11 cellular contexts compared by ENCODE assay signal in the genomic region with DNA sequence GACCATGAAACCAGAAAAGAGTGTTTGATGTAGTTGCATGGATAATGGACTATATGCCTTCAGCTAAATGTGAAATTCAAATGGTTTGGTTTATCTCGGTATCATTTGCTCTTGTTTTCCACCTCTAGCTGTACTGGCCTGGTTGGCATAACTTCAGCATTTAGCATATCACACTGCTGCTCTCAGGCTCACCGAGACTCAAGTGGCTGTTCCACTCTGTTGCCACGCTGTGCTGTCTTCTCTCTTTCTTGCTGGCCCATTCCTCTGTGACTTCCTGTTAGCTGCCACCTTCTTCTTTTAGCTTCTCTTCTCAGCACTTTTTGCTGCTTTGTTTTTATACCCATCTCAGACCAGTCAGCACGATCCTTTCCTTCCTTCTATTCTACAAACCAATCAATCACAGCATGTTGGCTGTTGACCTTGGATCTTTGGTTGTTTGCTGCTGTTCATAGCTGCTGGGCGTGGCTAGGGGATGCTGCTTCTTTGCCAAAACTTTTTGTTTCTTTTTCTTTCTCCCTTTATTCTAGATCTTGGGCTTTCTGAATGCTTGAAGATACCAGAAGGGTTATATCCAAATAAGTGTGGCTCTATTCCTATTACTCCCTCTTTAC. TPM values are rescaled to one million over a fixed set of nuclear protein-coding genes. Genes with fewer than 3 reads are reported as not detected.
DNase-seq lines count a peak whose midpoint lies in the region; ATAC-seq, FAIRE-seq and TF ChIP-seq lines count a peak whose summit lies in the region.
"Had no signal": no experiment of that assay in that cellular context is flagged by ENCODE, and none has a peak within 500 bp of the region (broad histone marks: within the 10 kb centered on the region; RNA-seq: fewer than 3 reads in every experiment).

No MANE protein-coding gene starts in this region.

- peak overlapping the region; percentile 70 for H3K27ac Mint-ChIP-seq in CD8-positive, alpha-beta T cell

- POLR2A ChIA-PET in CD8-positive, alpha-beta T cell (lab: Charles Lee): no interaction called here
- POLR2A ChIA-PET in endothelial cell of umbilical vein (lab: Charles Lee): no interaction called here

- H3K4me1 ChIP-seq in CD8-positive, alpha-beta T cell (ENCODE audit: insufficient read depth, low read length): peaks cover 13% of the 10 kb centered on the region
- H3K4me1 ChIP-seq in endothelial cell of umbilical vein (ENCODE audit: control insufficient read depth, extremely low read depth, insufficient read depth, low read length) (no peaks in the 10 kb centered on the region), BE2C (no peaks in the 10 kb centered on the region)
- H3K4me1 ChIP-seq: sigmoid colon had no signal

- ATAC-seq in CD8-positive, alpha-beta T cell: peak; percentile 58
- ATAC-seq in GM19043 (IDR thresholded peaks at IDR 0.05; ENCODE audit: low read depth, unreplicated experiment) (peak; percentile 83), HG03432 (IDR thresholded peaks at IDR 0.05; ENCODE audit: unreplicated experiment) (peak; percentile 75), HG02970 (IDR thresholded peaks at IDR 0.05; ENCODE audit: low FRiP score, unreplicated experiment) (no peak)

- intact Hi-C loops in CD8-positive, alpha-beta T cell (cut with DNase I, micrococcal nuclease): no loop called here
- intact Hi-C loops in endothelial cell of umbilical vein (cut with micrococcal nuclease) (no loop called here), posterior vena cava (cut with DNase I) (no loop called here)

- no peak for TF ChIP-seq POLR2A in endothelial cell of umbilical vein (IDR thresholded peaks at IDR 0.05; ENCODE audit: low read depth, low read length)

- H3K4me3 ChIP-seq in CD8-positive, alpha-beta T cell (ENCODE audit: low read depth, low read length): no peak overlapping the region
- H3K4me3 ChIP-seq in endothelial cell of umbilical vein (replicated peaks in 1 of 3; ENCODE audit: insufficient read depth in 1 of 3, low read depth in 1 of 3, low read length in 3 of 3) (no peak overlapping the region), BE2C (ENCODE audit: low read depth, low read length) (no peak overlapping the region)
- H3K4me3 ChIP-seq: sigmoid colon had no signal

- no peaks in the 10 kb centered on the region for H3K9me1 ChIP-seq in endothelial cell of umbilical vein (replicated peaks; ENCODE audit: control insufficient read depth, extremely low read depth, insufficient read depth, low read length)

- CTCF ChIA-PET in CD8-positive, alpha-beta T cell (lab: Charles Lee): interaction anchor here (1.2 to 1.6 kb wide), 5 partner anchors 11 to 60 kb away, joined by 3 to 4 read pairs (median 3); no protein-coding TSS in a partner anchor
- CTCF ChIA-PET in endothelial cell of umbilical vein (lab: Charles Lee): no interaction called here

- no peaks in the 10 kb centered on the region for H3K9me3 Mint-ChIP-seq in CD8-positive, alpha-beta T cell

- H3K36me3 Mint-ChIP-seq in CD8-positive, alpha-beta T cell: peaks cover 26% of the 10 kb centered on the region

- no peaks in the 10 kb centered on the region for H3K9me3 ChIP-seq in CD8-positive, alpha-beta T cell (ENCODE audit: low read length)
- H3K9me3 ChIP-seq in endothelial cell of umbilical vein (replicated peaks; ENCODE audit: control insufficient read depth, insufficient read depth, low read length) (no peaks in the 10 kb centered on the region), BE2C (no peaks in the 10 kb centered on the region)
- H3K9me3 ChIP-seq: sigmoid colon had no signal

- H3K27ac ChIP-seq in CD8-positive, alpha-beta T cell (ENCODE audit: low read depth, low read length): no peak overlapping the region
- no peak overlapping the region for H3K27ac ChIP-seq in endothelial cell of umbilical vein (ENCODE audit: insufficient read depth, low read depth, low read length)
- H3K27ac ChIP-seq: sigmoid colon, VCaP had no signal

- peaks cover 34% of the 10 kb centered on the region for H3K4me1 Mint-ChIP-seq in CD8-positive, alpha-beta T cell (ENCODE audit: low read depth)

- BruUV-seq in endothelial cell of umbilical vein (replicated peaks; lab: Mats Ljungman, UMichigan): no TSS peak

- H3K79me2 ChIP-seq in endothelial cell of umbilical vein (ENCODE audit: control insufficient read depth, insufficient read depth, low read length): no peaks in the 10 kb centered on the region

- no peak overlapping the region for H3K9ac ChIP-seq in endothelial cell of umbilical vein (replicated peaks; ENCODE audit: extremely low read depth, insufficient read depth, low read length)

- DNase-seq in CD8-positive, alpha-beta T cell: no peak
- DNase-seq in endothelial cell of umbilical vein (ENCODE audit: low read depth, low spot score) (peak; percentile 12), posterior vena cava (ENCODE audit: low spot score) (no peak), BE2C (no peak), occipital lobe (lab: John Stamatoyannopoulos, UW) (no peak)
- DNase-seq: NCI-H1092, sigmoid colon had no signal

- no peak for FAIRE-seq in endothelial cell of umbilical vein (lab: Jason Lieb, UNC)

- TF ChIP-seq CTCF in CD8-positive, alpha-beta T cell (IDR thresholded peaks at IDR 0.05): no peak
- TF ChIP-seq CTCF in endothelial cell of umbilical vein (IDR thresholded peaks at IDR 0.05; ENCODE audit: extremely low read depth in 1 of 2, insufficient read depth in 1 of 2, low read depth in 1 of 2, low read length in 2 of 2): no peak
- TF ChIP-seq CTCF in BE2C (IDR thresholded peaks at IDR 0.05; ENCODE audit: low read depth, low read length): no peak

- no peaks in the 10 kb centered on the region for H3K27me3 ChIP-seq in CD8-positive, alpha-beta T cell (ENCODE audit: insufficient read depth, low read length)
- H3K27me3 ChIP-seq in endothelial cell of umbilical vein (ENCODE audit: control insufficient read depth in 2 of 2, insufficient read depth in 2 of 2, low read length in 2 of 2) (no peaks in the 10 kb centered on the region), BE2C (no peaks in the 10 kb centered on the region)
- H3K27me3 ChIP-seq: sigmoid colon had no signal

- dilution Hi-C loops in endothelial cell of umbilical vein (cut with MboI; ENCODE audit: extremely low pct_ligation_motif_present, low sequenced_read_pairs): no loop called here

- H2AFZ ChIP-seq in endothelial cell of umbilical vein (ENCODE audit: low read depth, low read length): no peak overlapping the region

- H3K27me3 Mint-ChIP-seq in CD8-positive, alpha-beta T cell (ENCODE audit: low read depth): no peaks in the 10 kb centered on the region

- no peak overlapping the region for H3K4me2 ChIP-seq in endothelial cell of umbilical vein (ENCODE audit: insufficient read depth, low read length)

- no peaks in the 10 kb centered on the region for H4K20me1 ChIP-seq in endothelial cell of umbilical vein (replicated peaks; ENCODE audit: control insufficient read depth, extremely low read depth, insufficient read depth, low read length)

- peak overlapping the region; percentile 8 for H3K4me3 Mint-ChIP-seq in CD8-positive, alpha-beta T cell

- no peaks in the 10 kb centered on the region for H3K36me3 ChIP-seq in CD8-positive, alpha-beta T cell (ENCODE audit: insufficient read depth, low read length)
- H3K36me3 ChIP-seq in endothelial cell of umbilical vein (ENCODE audit: control insufficient read depth in 2 of 2, extremely low read depth in 1 of 2, insufficient read depth in 2 of 2, low read length in 2 of 2) (no peaks in the 10 kb centered on the region), BE2C (no peaks in the 10 kb centered on the region)
- H3K36me3 ChIP-seq: sigmoid colon had no signal

TF ChIP-seq in endothelial cell of umbilical vein, 7 proteins besides CTCF, POLR2A, EP300 and RAD21:
- TF ChIP-seq MYC (IDR thresholded peaks at IDR 0.05; ENCODE audit: low read depth, low read length) (no peak), GATA2 (IDR thresholded peaks at IDR 0.05; ENCODE audit: insufficient read depth, insufficient read length, low read depth, low read length) (no peak), JUN (IDR thresholded peaks at IDR 0.05; ENCODE audit: borderline replicate concordance, insufficient read depth, insufficient read length, low read depth) (no peak), FOS (IDR thresholded peaks at IDR 0.05; ENCODE audit: borderline replicate concordance, insufficient read depth, low read length) (no peak), POLR2AphosphoS5 (IDR thresholded peaks at IDR 0.05; ENCODE audit: insufficient read depth, low read depth, low read length) (no peak)

RNA-seq across cellular contexts. Expression of a gene that starts 24.0 kb away (rescaled TPM):
- total RNA-seq in CD8-positive, alpha-beta T cell: 10 to 100 TPM; 22.7 to 24.5 TPM
- 5.6 and 7.5 TPM in 2 replicates for total RNA-seq in endothelial cell of umbilical vein
- polyA plus RNA-seq in endothelial cell of umbilical vein: 4.5 and 5.2 TPM in 2 replicates
- polyA plus RNA-seq in endothelial cell of umbilical vein (2011; cell fraction: cytosol; rRNA removed): 2.3 and 3.4 TPM in 2 replicates
- polyA plus RNA-seq in endothelial cell of umbilical vein (2011; cell fraction: nucleus; rRNA removed): 59.3 and 71.0 TPM in 2 replicates
- polyA plus RNA-seq in endothelial cell of umbilical vein (2012): 4.6 and 5.3 TPM in 2 replicates
- polyA minus RNA-seq in endothelial cell of umbilical vein: 6.9 and 7.9 TPM in 2 replicates
- not detected for polyA minus RNA-seq in endothelial cell of umbilical vein (2011; cell fraction: cytosol; rRNA and poly(A)+ RNA removed)
- polyA minus RNA-seq in endothelial cell of umbilical vein (2011; cell fraction: nucleus; rRNA and poly(A)+ RNA removed): 18.0 and 18.8 TPM in 2 replicates
- total RNA-seq in posterior vena cava: 1 to 10 TPM; 8.2 to 9.1 TPM
- 2.4 TPM for polyA plus RNA-seq in BE2C (2012; ENCODE audit: insufficient read depth, insufficient read length, low read depth)
- total RNA-seq in occipital lobe: 33.1 TPM
